25 cellular contexts compared by ENCODE assay signal in genomic region chr11:96186806-96187205, GRCh38.
DNase-seq lines count a peak whose midpoint lies in the region; ATAC-seq, FAIRE-seq and TF ChIP-seq lines count a peak whose summit lies in the region.
"Had no signal": no experiment of that assay in that cellular context is flagged by ENCODE, and none has a peak within 500 bp of the region (broad histone marks: within the 10 kb centered on the region; RNA-seq: fewer than 3 reads in every experiment).

No MANE protein-coding gene starts in this region.

- peaks cover 74% of the 10 kb centered on the region for H3K4me1 Mint-ChIP-seq in CD4-positive, alpha-beta T cell (ENCODE audit: low read depth)
- H3K4me1 Mint-ChIP-seq in HFFc6 (ENCODE audit: low read depth) = peaks cover 72% of the 10 kb centered on the region
- peaks cover 54% of the 10 kb centered on the region for H3K4me1 Mint-ChIP-seq in astrocyte (ENCODE audit: low read depth, unreplicated experiment)

- in situ Hi-C loops in HepG2 (cut with HindIII; ENCODE audit: extremely low pct_ligation_motif_present, low pct_unique_long_range_greater_than_20kb) = no loop called here

- intact Hi-C loops in CD4-positive, alpha-beta T cell (cut with DNase I, micrococcal nuclease) = no loop called here
- intact Hi-C loops in HepG2 (cut with micrococcal nuclease; ENCODE audit: unreplicated experiment) = no loop called here

- H4K20me1 ChIP-seq in astrocyte (ENCODE audit: insufficient read depth, low read length) (no peaks in the 10 kb centered on the region), osteoblast (ENCODE audit: insufficient read depth, low read length) (no peaks in the 10 kb centered on the region), HepG2 (ENCODE audit: insufficient read depth, low read length) (no peaks in the 10 kb centered on the region)

- no peak for TF ChIP-seq RAD21 in HepG2 (CRISPR knock-in tag; IDR thresholded peaks at IDR 0.05)

- H3K4me1 ChIP-seq in astrocyte (ENCODE audit: insufficient read depth, low read length) (peaks cover 38% of the 10 kb centered on the region), osteoblast (ENCODE audit: insufficient read depth, low read length) (peaks cover 47% of the 10 kb centered on the region), HepG2 (ENCODE audit: insufficient read depth, low read length) (peaks cover 23% of the 10 kb centered on the region)

- FAIRE-seq in astrocyte (lab: Jason Lieb, UNC) (no peak), HepG2 (lab: Jason Lieb, UNC) (no peak)
- FAIRE-seq: D721Med, GM12891 had no signal

- TF ChIP-seq CTCF in CD4-positive, alpha-beta T cell (IDR thresholded peaks at IDR 0.05) = no peak
- no peak for TF ChIP-seq CTCF in HFFc6 (IDR thresholded peaks at IDR 0.05)
- no peak for TF ChIP-seq CTCF in astrocyte (IDR thresholded peaks at IDR 0.05; ENCODE audit: insufficient read depth, low read depth, low read length)
- no peak for TF ChIP-seq CTCF in osteoblast (IDR thresholded peaks at IDR 0.05; ENCODE audit: extremely low read depth, low read depth, low read length)
- no peak for TF ChIP-seq CTCF in HepG2 (CRISPR knock-in tag; IDR thresholded peaks at IDR 0.05)

- BruUV-seq in HepG2 (replicated peaks; lab: Mats Ljungman, UMichigan) = no TSS peak

- H3K9ac ChIP-seq in astrocyte (ENCODE audit: low read length) (peak overlapping the region; percentile 82), HepG2 (ENCODE audit: insufficient read depth, low read depth, low read length) (no peak overlapping the region)

- 100% methylated on average over 1 of the region's 1 CpG for WGBS in HepG2 (ENCODE audit: low lambda C conversion rate)

- TF ChIP-seq EP300 in HepG2 (IDR thresholded peaks at IDR 0.05; ENCODE audit: low read depth in 2 of 2, low read length in 2 of 2) (no peak), HepG2 (CRISPR knock-in tag; IDR thresholded peaks at IDR 0.05; ENCODE audit: borderline replicate concordance) (no peak)

- H3K27me3 ChIP-seq in CD4-positive, alpha-beta T cell (ENCODE audit: control insufficient read depth, insufficient read depth, low read length) = no peaks in the 10 kb centered on the region
- no peaks in the 10 kb centered on the region for H3K27me3 ChIP-seq in astrocyte (ENCODE audit: insufficient read depth, low read length)
- H3K27me3 ChIP-seq in osteoblast (ENCODE audit: insufficient read depth, low read length) = no peaks in the 10 kb centered on the region
- H3K27me3 ChIP-seq in HepG2 (ENCODE audit: control insufficient read depth in 1 of 2, insufficient read depth in 2 of 2, low read length in 2 of 2) = no peaks in the 10 kb centered on the region
- H3K27me3 ChIP-seq: cardiac muscle cell, dorsolateral prefrontal cortex had no signal

- no peaks in the 10 kb centered on the region for H3K9me3 Mint-ChIP-seq in CD4-positive, alpha-beta T cell
- H3K9me3 Mint-ChIP-seq in HFFc6 (peaks cover 4% of the 10 kb centered on the region; the same call in 1 of the 2 replicates), astrocyte (ENCODE audit: unreplicated experiment) (no peaks in the 10 kb centered on the region)
- H3K9me3 Mint-ChIP-seq: activated B cell treated with CpG ODN at 0.5 μM for 24 hours; T-helper 2 cell treated with Interferon-gamma antibody and Interleukin-4, amounts not matched to agents 5 μg/mL and 100 μg/mL, for 36 hours had no signal

- H3K4me2 ChIP-seq in astrocyte (ENCODE audit: low read length) (peak overlapping the region; percentile 3), osteoblast (ENCODE audit: insufficient read depth, low read length) (no peak overlapping the region), HepG2 (ENCODE audit: low read depth, low read length) (no peak overlapping the region)

- H3K27ac ChIP-seq in CD4-positive, alpha-beta T cell (ENCODE audit: low read depth, low read length) = no peak overlapping the region
- H3K27ac ChIP-seq in astrocyte (ENCODE audit: low read depth, low read length) = peak overlapping the region; percentile 96
- peak overlapping the region; percentile 97 for H3K27ac ChIP-seq in osteoblast (ENCODE audit: low read depth, low read length)
- no peak overlapping the region for H3K27ac ChIP-seq in HepG2 (ENCODE audit: extremely low read length, insufficient read depth, low read length)
- H3K27ac ChIP-seq: cardiac muscle cell had no signal

- H3K36me3 Mint-ChIP-seq in CD4-positive, alpha-beta T cell (ENCODE audit: low read depth) = peaks cover 31% of the 10 kb centered on the region
- peaks cover 21% of the 10 kb centered on the region for H3K36me3 Mint-ChIP-seq in HFFc6 (ENCODE audit: low read depth)
- H3K36me3 Mint-ChIP-seq in astrocyte (ENCODE audit: low read depth, unreplicated experiment) = peaks cover 5% of the 10 kb centered on the region

- H3K79me2 ChIP-seq in astrocyte (ENCODE audit: insufficient read depth, low read length) (peaks cover 40% of the 10 kb centered on the region), osteoblast (ENCODE audit: insufficient read depth, low read length) (peaks cover 54% of the 10 kb centered on the region), HepG2 (ENCODE audit: insufficient read depth, low read length) (no peaks in the 10 kb centered on the region)

- H3K36me3 ChIP-seq in astrocyte (ENCODE audit: insufficient read depth, low read length) = no peaks in the 10 kb centered on the region
- H3K36me3 ChIP-seq in osteoblast (ENCODE audit: insufficient read depth, low read length) = no peaks in the 10 kb centered on the region
- 0 out of 5 replicates have a peak, but pooled peaks cover 0 to 6% of the 10 kb centered on the region in 2 experiments for H3K36me3 ChIP-seq in HepG2 (replicated peaks in 1 of 2; ENCODE audit: control insufficient read depth in 1 of 2, insufficient read depth in 2 of 2, low read length in 2 of 2)
- H3K36me3 ChIP-seq: cardiac muscle cell had no signal

- POLR2A ChIA-PET in CD4-positive, alpha-beta T cell (lab: Charles Lee) = interaction anchor here (1.6 kb wide), 1 partner anchor 28 kb away, joined by 4 read pairs; no protein-coding TSS in a partner anchor
- POLR2A ChIA-PET in HepG2 (lab: Yijun Ruan, JAX) = no interaction called here

- H3K27ac Mint-ChIP-seq in CD4-positive, alpha-beta T cell = peak overlapping the region; percentile 48
- peak overlapping the region; percentile 94 for H3K27ac Mint-ChIP-seq in HFFc6
- H3K27ac Mint-ChIP-seq in astrocyte (ENCODE audit: unreplicated experiment) = peak overlapping the region; percentile 77
- H3K27ac Mint-ChIP-seq: activated B cell treated with CpG ODN at 0.5 μM for 24 hours; activated CD8-positive, alpha-beta memory T cell treated with anti-CD3 and anti-CD28 coated beads, Interleukin-2, amount 10 ng/mL, durations not matched to agents 7 days and 5 days; activated naive CD8-positive, alpha-beta T cell treated with anti-CD3 and anti-CD28 coated beads, Interleukin-2, amount 10 ng/mL, durations not matched to agents 7 days and 5 days had no signal

- H3K27me3 Mint-ChIP-seq in CD4-positive, alpha-beta T cell = no peaks in the 10 kb centered on the region
- H3K27me3 Mint-ChIP-seq in HFFc6 (ENCODE audit: insufficient read depth) (peaks cover under 1% of the 10 kb centered on the region; the same call in 1 of the 2 replicates), astrocyte (ENCODE audit: low read depth, unreplicated experiment) (no peaks in the 10 kb centered on the region)
- H3K27me3 Mint-ChIP-seq: activated B cell treated with CpG ODN at 0.5 μM for 24 hours; activated CD8-positive, alpha-beta memory T cell treated with anti-CD3 and anti-CD28 coated beads, Interleukin-2, amount 10 ng/mL, durations not matched to agents 7 days and 5 days; activated naive CD8-positive, alpha-beta T cell treated with anti-CD3 and anti-CD28 coated beads, Interleukin-2, amount 10 ng/mL, durations not matched to agents 7 days and 5 days had no signal

- DNase-seq in CD4-positive, alpha-beta T cell = no peak
- no peak for DNase-seq in HFFc6
- no peak for DNase-seq in astrocyte (ENCODE audit: low read depth)
- DNase-seq in osteoblast (ENCODE audit: insufficient read length, low spot score, missing footprints) = no peak
- DNase-seq in ureter (ENCODE audit: low spot score) = no peak
- no peak for DNase-seq in HepG2 (ENCODE audit: low spot score)
- DNase-seq: activated B cell treated with CpG ODN at 0.5 μM for 24 hours; activated CD8-positive, alpha-beta memory T cell treated with anti-CD3 and anti-CD28 coated beads, Interleukin-2, amount 10 ng/mL, durations not matched to agents 7 days and 5 days; activated naive CD8-positive, alpha-beta T cell treated with anti-CD3 and anti-CD28 coated beads, Interleukin-2, amount 10 ng/mL, durations not matched to agents 7 days and 5 days; dorsolateral prefrontal cortex; GF-D8; glutamatergic neuron; Kasumi-1; left ventricle myocardium superior; NCI-H1105 treated with DMSO at 0.1 percent for 48 hours; NCI-H526; nucleus accumbens; SHP77 treated with DMSO at 0.1 percent for 48 hours had no signal

- no peak for ATAC-seq in CD4-positive, alpha-beta T cell (ENCODE audit: poor library complexity)
- ATAC-seq in HG02870 (IDR thresholded peaks at IDR 0.05; ENCODE audit: unreplicated experiment) (no peak), HepG2 (no peak)
- ATAC-seq: activated CD8-positive, alpha-beta memory T cell treated with anti-CD3 and anti-CD28 coated beads, Interleukin-2, amount 10 ng/mL, durations not matched to agents 7 days and 5 days; esophagus mucosa; left ventricle myocardium superior; sciatic nerve had no signal

- H2AFZ ChIP-seq in astrocyte (ENCODE audit: low read depth, low read length) (no peak overlapping the region), osteoblast (ENCODE audit: low read length) (no peak overlapping the region), HepG2 (ENCODE audit: low read length) (no peak overlapping the region)

- no peak overlapping the region for H3K4me3 ChIP-seq in astrocyte (ENCODE audit: insufficient read depth, low read depth, low read length)
- no peak overlapping the region for H3K4me3 ChIP-seq in osteoblast (ENCODE audit: insufficient read depth, low read length)
- no peak overlapping the region for H3K4me3 ChIP-seq in HepG2 (replicated peaks in 1 of 3; ENCODE audit: insufficient read depth in 1 of 3, low read depth in 2 of 3, low read length in 3 of 3)
- H3K4me3 ChIP-seq: cardiac muscle cell, dorsolateral prefrontal cortex had no signal

- no peak for TF ChIP-seq POLR2A in HepG2 (IDR thresholded peaks at IDR 0.05; ENCODE audit: insufficient read depth in 1 of 2, low read depth in 2 of 2, low read length in 2 of 2)

- CTCF ChIA-PET in CD4-positive, alpha-beta T cell (lab: Charles Lee) = interaction anchor here (1.2 kb wide), 1 partner anchor 156 kb away, joined by 4 read pairs; the partner anchor contains the start of gene MAML2
- CTCF ChIA-PET in HepG2 (lab: Yijun Ruan, JAX; ENCODE audit: low intra/inter-chr PET ratio, low total read pairs) = no interaction called here

- H3K9me3 ChIP-seq in CD4-positive, alpha-beta T cell (ENCODE audit: control insufficient read depth, low read length) = no peaks in the 10 kb centered on the region
- H3K9me3 ChIP-seq in astrocyte (ENCODE audit: insufficient read depth, low read depth, low read length) (no peaks in the 10 kb centered on the region), osteoblast (ENCODE audit: low read depth, low read length) (no peaks in the 10 kb centered on the region), HepG2 (ENCODE audit: low read length) (no peaks in the 10 kb centered on the region)

- H3K4me3 Mint-ChIP-seq in CD4-positive, alpha-beta T cell = no peak overlapping the region
- H3K4me3 Mint-ChIP-seq in HFFc6 (peak overlapping the region; percentile 65), astrocyte (ENCODE audit: unreplicated experiment) (no peak overlapping the region)
- H3K4me3 Mint-ChIP-seq: activated B cell treated with CpG ODN at 0.5 μM for 24 hours; activated CD8-positive, alpha-beta memory T cell treated with anti-CD3 and anti-CD28 coated beads, Interleukin-2, amount 10 ng/mL, durations not matched to agents 7 days and 5 days; activated naive CD8-positive, alpha-beta T cell treated with anti-CD3 and anti-CD28 coated beads, Interleukin-2, amount 10 ng/mL, durations not matched to agents 7 days and 5 days; T-helper 2 cell treated with Interferon-gamma antibody and Interleukin-4, amounts not matched to agents 5 μg/mL and 100 μg/mL, for 36 hours had no signal

Comparison
In these comparisons a context has a peak if more than half of its experiments do, and no peak if none do; other contexts are left out.
1. H3K27ac ChIP-seq: peak in astrocyte (single experiment) and osteoblast (single experiment); none in CD4-positive, alpha-beta T cell (single experiment) and HepG2 (single experiment).
2. Peak in every context shown above with its lines, with median percentiles within 50 percentile points of each other: H3K27ac Mint-ChIP-seq.